ENCODE assay signal across 15 cellular contexts in the genomic region with DNA sequence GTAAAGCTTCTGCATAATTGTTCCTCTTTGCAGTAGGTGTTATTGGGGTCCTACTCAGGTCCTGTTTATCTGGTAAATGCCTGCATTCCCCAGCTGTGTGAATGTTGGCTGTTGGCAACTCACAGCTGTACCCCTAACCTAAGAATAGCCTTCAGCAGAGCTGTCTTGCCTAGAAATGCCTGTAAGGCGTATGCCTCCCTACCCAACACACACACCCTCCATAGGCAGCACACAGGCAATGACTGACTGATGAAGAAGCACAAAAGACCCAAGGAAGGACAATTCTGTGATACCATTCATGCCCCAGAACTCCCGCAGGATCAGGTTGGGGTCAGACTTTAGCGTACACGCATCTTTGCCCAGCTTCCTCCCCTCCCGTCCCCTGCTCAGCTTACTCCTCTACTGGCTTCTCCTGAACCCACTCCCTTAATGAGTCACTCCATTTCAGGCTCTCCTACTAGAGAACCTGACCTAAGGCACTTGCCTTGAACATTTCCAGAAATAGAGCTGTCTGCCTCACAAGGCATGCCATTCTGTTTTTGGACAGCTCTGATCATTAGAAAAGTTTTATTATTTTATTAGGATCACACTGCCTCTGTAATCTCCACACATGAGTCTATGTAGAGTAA.
DNase-seq lines count a peak whose midpoint lies in the region; ATAC-seq and TF ChIP-seq lines count a peak whose summit lies in the region.
"Had no signal": no experiment of that assay in that cellular context is flagged by ENCODE, and none has a peak within 500 bp of the region (broad histone marks: within the 10 kb centered on the region; RNA-seq: fewer than 3 reads in every experiment).

No MANE protein-coding gene starts in this region.

- DNase-seq in DND-41 (no peak), IMR-90 (peak; percentile 19), amniotic epithelial cell (ENCODE audit: low read depth) (peak; percentile 18), mesenchymal stem cell (peak; percentile 54), natural killer cell (no peak), SJCRH30 (no peak)
- DNase-seq: AML-193, Calu3, NCI-H1092, NCI-H345, NCI-H748 treated with DMSO at 0.1 percent for 48 hours, Peyer's patch, SIG-M5 had no signal

- CTCF ChIA-PET in IMR-90 (lab: Yijun Ruan, JAX): interaction anchor here (0.6 kb wide), 1 partner anchor 462 kb away, joined by 3 read pairs; no protein-coding TSS in a partner anchor

- H4K8ac ChIP-seq in IMR-90 (ENCODE audit: low read depth in 2 of 2, low read length in 2 of 2): peak overlapping the region in 1 of 2 experiments; percentile 20; a peak in 1 of 4 replicates
- H4K8ac ChIP-seq in mesenchymal stem cell (ENCODE audit: low read length): peak overlapping the region; percentile 78

- H4K20me1 ChIP-seq in DND-41 (ENCODE audit: insufficient read depth, low read length) (no peaks in the 10 kb centered on the region), IMR-90 (ENCODE audit: insufficient read depth, low read length) (no peaks in the 10 kb centered on the region)

- H3K9ac ChIP-seq in DND-41 (ENCODE audit: low read depth, low read length) (no peak overlapping the region), IMR-90 (ENCODE audit: low read depth, low read length) (no peak overlapping the region), mesenchymal stem cell (ENCODE audit: low read length) (no peak overlapping the region)

- H2BK15ac ChIP-seq in IMR-90 (ENCODE audit: low read depth, low read length) (peak overlapping the region; percentile 69; the same call in 2 of the 3 replicates), mesenchymal stem cell (ENCODE audit: low read depth, poor library complexity, severe bottlenecking) (no peak overlapping the region)

- in situ Hi-C loops in IMR-90 (cut with MboI; ENCODE audit: low sequenced_read_pairs): no loop called here

- H3K36me3 Mint-ChIP-seq in natural killer cell: no peaks in the 10 kb centered on the region

- H2AK5ac ChIP-seq in IMR-90 (ENCODE audit: low read depth, low read length) (peak overlapping the region; percentile 90), mesenchymal stem cell (ENCODE audit: low read length, severe bottlenecking) (no peak overlapping the region)

- POLR2A ChIA-PET in IMR-90 (lab: Charles Lee; ENCODE audit: unreplicated experiment): no interaction called here

- H3K14ac ChIP-seq in IMR-90 (replicated peaks; ENCODE audit: low read depth, low read length): peak overlapping the region; percentile 85
- H3K14ac ChIP-seq in mesenchymal stem cell (ENCODE audit: low read length in 2 of 2): peak overlapping the region in 1 of 2 experiments; percentile 30

- H3K9me3 Mint-ChIP-seq in natural killer cell: no peaks in the 10 kb centered on the region

- no peak overlapping the region for H3K4me3 ChIP-seq in DND-41 (ENCODE audit: low read depth in 1 of 2, low read length in 2 of 2)
- H3K4me3 ChIP-seq in IMR-90 (ENCODE audit: insufficient read depth, low read depth, low read length): no peak overlapping the region
- H3K4me3 ChIP-seq in mesenchymal stem cell (ENCODE audit: insufficient read depth in 1 of 2, low read depth in 1 of 2, low read length in 2 of 2): no peak overlapping the region
- no peak overlapping the region for H3K4me3 ChIP-seq in SJCRH30
- H3K4me3 ChIP-seq: Peyer's patch had no signal

- H3K9me3 ChIP-seq in DND-41 (ENCODE audit: insufficient read depth, low read length, severe bottlenecking) (no peaks in the 10 kb centered on the region), IMR-90 (ENCODE audit: control insufficient read depth, insufficient read depth, low read length) (no peaks in the 10 kb centered on the region), mesenchymal stem cell (ENCODE audit: control insufficient read depth, low read length) (no peaks in the 10 kb centered on the region), SJCRH30 (replicated peaks) (0 out of 2 replicates have a peak, but pooled peaks cover 3% of the 10 kb centered on the region)
- H3K9me3 ChIP-seq: Peyer's patch had no signal

- TF ChIP-seq POLR2A in IMR-90 (IDR thresholded peaks at IDR 0.05; ENCODE audit: low read depth, low read length): no peak

- H3K36me3 ChIP-seq in DND-41 (ENCODE audit: insufficient read depth, low read length) (no peaks in the 10 kb centered on the region), IMR-90 (ENCODE audit: control insufficient read depth, insufficient read depth, low read length) (no peaks in the 10 kb centered on the region), mesenchymal stem cell (ENCODE audit: control insufficient read depth in 1 of 2, insufficient read depth in 2 of 2, low read depth in 1 of 2, low read length in 2 of 2) (no peaks in the 10 kb centered on the region), SJCRH30 (no peaks in the 10 kb centered on the region)
- H3K36me3 ChIP-seq: Peyer's patch had no signal

- ATAC-seq in DND-41 (ENCODE audit: insufficient read depth, low read depth) (no peak), IMR-90 (ENCODE audit: low read depth) (no peak), natural killer cell (no peak), GM21576 (IDR thresholded peaks at IDR 0.05; ENCODE audit: unreplicated experiment) (no peak), HG03175 (IDR thresholded peaks at IDR 0.05; ENCODE audit: unreplicated experiment) (no peak)

- H2BK5ac ChIP-seq in IMR-90 (ENCODE audit: low read depth, low read length, poor library complexity, severe bottlenecking) (peak overlapping the region; percentile 37), mesenchymal stem cell (ENCODE audit: low read depth, low read length, poor library complexity, severe bottlenecking) (no peak overlapping the region)

- H2BK20ac ChIP-seq in IMR-90 (ENCODE audit: low read depth, low read length): peak overlapping the region; percentile 89

- H3K4me1 Mint-ChIP-seq in natural killer cell: peaks cover 20 to 23% of the 10 kb centered on the region in 2 donors

- peak overlapping the region; percentile 68 for H3K4ac ChIP-seq in IMR-90 (ENCODE audit: low read depth, low read length)
- H3K4ac ChIP-seq in mesenchymal stem cell (ENCODE audit: low read depth in 1 of 2, low read length in 2 of 2): peak overlapping the region in 1 of 2 experiments; percentile 9

- H3K18ac ChIP-seq in IMR-90 (ENCODE audit: low read depth, low read length) (peak overlapping the region; percentile 10), mesenchymal stem cell (ENCODE audit: low read depth in 1 of 2, low read length in 2 of 2) (peak overlapping the region; percentile 35 to 60)

- 82% methylated on average over 2 of the region's 5 CpGs; no CpG with 5 or more reads in 1 of the 2 experiments for WGBS in IMR-90 (ENCODE audit: extremely low coverage in 2 of 2, insufficient read length in 1 of 2), 2 experiments
- WGBS in mesenchymal stem cell: 83% methylated on average over 5 of the region's 5 CpGs

- H3K79me1 ChIP-seq in IMR-90 (ENCODE audit: low read depth in 1 of 2, low read length in 2 of 2) (peaks cover 32 to 58% of the 10 kb centered on the region in 2 experiments), mesenchymal stem cell (replicated peaks; ENCODE audit: low read length, poor library complexity, severe bottlenecking) (no peaks in the 10 kb centered on the region)

- peak overlapping the region; percentile 51 for H2AK9ac ChIP-seq in IMR-90 (replicated peaks; ENCODE audit: low read depth, low read length, poor library complexity)

- H3K79me2 ChIP-seq in DND-41 (ENCODE audit: insufficient read depth, low read length): no peaks in the 10 kb centered on the region

- peak overlapping the region; percentile 66; the same call in 1 of the 2 replicates for H3K4me2 ChIP-seq in DND-41 (ENCODE audit: insufficient read depth, low read length)
- no peak overlapping the region for H3K4me2 ChIP-seq in IMR-90 (ENCODE audit: low read depth, low read length)
- no peak overlapping the region for H3K4me2 ChIP-seq in mesenchymal stem cell (ENCODE audit: low read length, poor library complexity, severe bottlenecking)

- H3K23ac ChIP-seq in IMR-90 (ENCODE audit: low read depth, low read length) (peak overlapping the region; percentile 72; the same call in 1 of the 2 replicates), mesenchymal stem cell (ENCODE audit: low read length in 2 of 2) (no peak overlapping the region)

- peak overlapping the region; percentile 39 for H4K91ac ChIP-seq in IMR-90 (ENCODE audit: insufficient read depth, low read depth, low read length)
- H4K91ac ChIP-seq in mesenchymal stem cell (ENCODE audit: low read length): no peak overlapping the region

- no peak overlapping the region; the same call in 1 of the 2 replicates for H3K27ac ChIP-seq in DND-41 (ENCODE audit: low read length)
- peak overlapping the region; percentile 2; the same call in 1 of the 2 replicates for H3K27ac ChIP-seq in IMR-90 (ENCODE audit: insufficient read depth, low read length)
- H3K27ac ChIP-seq in mesenchymal stem cell (ENCODE audit: low read length, poor library complexity, severe bottlenecking): no peak overlapping the region
- no peak overlapping the region for H3K27ac ChIP-seq in SJCRH30
- H3K27ac ChIP-seq: Peyer's patch had no signal

- H2BK120ac ChIP-seq in IMR-90 (ENCODE audit: low read depth, low read length): peak overlapping the region; percentile 84
- no peak overlapping the region for H2BK120ac ChIP-seq in mesenchymal stem cell (ENCODE audit: low read depth, low read length)

- no peaks in the 10 kb centered on the region for H3K27me3 ChIP-seq in DND-41 (ENCODE audit: insufficient read depth, low read length, poor library complexity)
- no peaks in the 10 kb centered on the region for H3K27me3 ChIP-seq in IMR-90 (ENCODE audit: control insufficient read depth, insufficient read depth, low read length)
- no peaks in the 10 kb centered on the region for H3K27me3 ChIP-seq in mesenchymal stem cell (ENCODE audit: control insufficient read depth in 1 of 2, insufficient read depth in 1 of 2, low read length in 2 of 2)
- no peaks in the 10 kb centered on the region for H3K27me3 ChIP-seq in SJCRH30
- H3K27me3 ChIP-seq: Peyer's patch had no signal

- peaks cover 0 to 12% of the 10 kb centered on the region in 2 donors for H3K27me3 Mint-ChIP-seq in natural killer cell (ENCODE audit: low read depth in 2 of 2)

- intact Hi-C loops in IMR-90 (cut with micrococcal nuclease): no loop called here
- intact Hi-C loops in natural killer cell (cut with micrococcal nuclease): no loop called here

- no peak overlapping the region for H4K5ac ChIP-seq in IMR-90 (ENCODE audit: low read depth, low read length)

- peak overlapping the region; percentile 8 to 70 for H2BK12ac ChIP-seq in mesenchymal stem cell (ENCODE audit: low read length in 2 of 2)

- no peak overlapping the region for H3K56ac ChIP-seq in IMR-90 (ENCODE audit: extremely low read depth, insufficient read depth, low read length)

- dilution Hi-C loops in IMR-90 (cut with HindIII; ENCODE audit: low sequenced_read_pairs, unreplicated experiment): no loop called here

- H3K4me1 ChIP-seq in DND-41 (ENCODE audit: insufficient read depth, low read length): peaks cover 38% of the 10 kb centered on the region
- peaks cover 26% of the 10 kb centered on the region for H3K4me1 ChIP-seq in IMR-90 (ENCODE audit: control insufficient read depth, insufficient read depth, low read length)
- peaks cover 10% of the 10 kb centered on the region for H3K4me1 ChIP-seq in mesenchymal stem cell (ENCODE audit: control insufficient read depth, insufficient read depth, low read depth, low read length)
- peaks cover 8% of the 10 kb centered on the region; the same call in 1 of the 2 replicates for H3K4me1 ChIP-seq in SJCRH30

- H3K9me1 ChIP-seq in IMR-90 (ENCODE audit: insufficient read depth, low read length): peaks cover 13% of the 10 kb centered on the region

- TF ChIP-seq CTCF in DND-41 (IDR thresholded peaks at IDR 0.05; ENCODE audit: borderline replicate concordance, extremely low read depth, low read length, poor library complexity, severe bottlenecking) (no peak), IMR-90 (conservative IDR thresholded peaks at IDR 0.05; ENCODE audit: low read depth, low read length) (no peak), natural killer cell (IDR thresholded peaks at IDR 0.05) (no peak)

- BruUV-seq in IMR-90 (replicated peaks; lab: Mats Ljungman, UMichigan): no TSS peak

- no peak overlapping the region for H3K27ac Mint-ChIP-seq in natural killer cell

- H2AFZ ChIP-seq in DND-41 (ENCODE audit: low read depth, low read length) (no peak overlapping the region), IMR-90 (replicated peaks; ENCODE audit: low read length, poor library complexity) (peak overlapping the region; percentile 40), mesenchymal stem cell (ENCODE audit: low read depth, low read length) (no peak overlapping the region)

- H3K4me3 Mint-ChIP-seq in natural killer cell: no peak overlapping the region

- no peak for TF ChIP-seq RAD21 in IMR-90 (IDR thresholded peaks at IDR 0.05; ENCODE audit: low read length)

Comparison
In these comparisons a context has a peak if more than half of its experiments do, and no peak if none do; other contexts are left out.
1. DNase-seq: peak in IMR-90 (single experiment), amniotic epithelial cell (single experiment) and mesenchymal stem cell (single experiment); none in DND-41 (single experiment), natural killer cell (single experiment) and SJCRH30 (0 of 2).